8 cellular contexts compared by ENCODE assay signal in genomic region chr7:20199015-20199737, GRCh38. TPM values are rescaled to one million over a fixed set of nuclear protein-coding genes. Genes with fewer than 3 reads are reported as not detected.
DNase-seq lines count a peak whose midpoint lies in the region; ATAC-seq lines count a peak whose summit lies in the region.

No MANE protein-coding gene starts in this region.

- no peak overlapping the region for H3K4me3 Mint-ChIP-seq in activated naive CD8-positive, alpha-beta T cell

- H3K36me3 Mint-ChIP-seq in activated naive CD8-positive, alpha-beta T cell: no peaks in the 10 kb centered on the region

- H3K9me3 Mint-ChIP-seq in activated naive CD8-positive, alpha-beta T cell (ENCODE audit: low read depth): no peaks in the 10 kb centered on the region

- peaks cover 4% of the 10 kb centered on the region for H3K4me1 Mint-ChIP-seq in activated naive CD8-positive, alpha-beta T cell (ENCODE audit: low read depth)

- peak overlapping the region; percentile 59 for H3K27ac Mint-ChIP-seq in activated naive CD8-positive, alpha-beta T cell

- DNase-seq in Ammon's horn (ENCODE audit: low spot score) (peak; percentile 77), NCI-H2029 (lab: John Stamatoyannopoulos, UW) (peak; percentile 97), left lobe of liver (ENCODE audit: low spot score) (no peak), 8988T (no peak)
- no peak for DNase-seq in stimulated activated CD8-positive, alpha-beta memory T cell treated with anti-CD3 and anti-CD28 coated beads, Interleukin-4, amount 100 ng/mL, for 48 hours

- ATAC-seq in GM18868 (IDR thresholded peaks at IDR 0.05; ENCODE audit: unreplicated experiment) (peak; percentile 89), HG03039 (IDR thresholded peaks at IDR 0.05; ENCODE audit: unreplicated experiment) (peak; percentile 85), left lobe of liver (peak; percentile 33)

- no peaks in the 10 kb centered on the region for H3K27me3 Mint-ChIP-seq in activated naive CD8-positive, alpha-beta T cell

RNA-seq across cellular contexts. Expression of gene MACC1, which starts 18.0 kb away (rescaled TPM):
- total RNA-seq in left lobe of liver: 0.38 TPM

Comparison
In these comparisons a context has a peak if more than half of its experiments do, and no peak if none do; other contexts are left out.
1. DNase-seq: peak in Ammon's horn (single experiment) and NCI-H2029 (single experiment); none in left lobe of liver (single experiment), 8988T (single experiment) and stimulated activated CD8-positive, alpha-beta memory T cell treated with anti-CD3 and anti-CD28 coated beads, Interleukin-4, amount 100 ng/mL, for 48 hours (single experiment).
2. ATAC-seq: peak in every context shown above with its lines; median percentile 89 in GM18868; 85 in HG03039; 33 in left lobe of liver.